In the genomic region with DNA sequence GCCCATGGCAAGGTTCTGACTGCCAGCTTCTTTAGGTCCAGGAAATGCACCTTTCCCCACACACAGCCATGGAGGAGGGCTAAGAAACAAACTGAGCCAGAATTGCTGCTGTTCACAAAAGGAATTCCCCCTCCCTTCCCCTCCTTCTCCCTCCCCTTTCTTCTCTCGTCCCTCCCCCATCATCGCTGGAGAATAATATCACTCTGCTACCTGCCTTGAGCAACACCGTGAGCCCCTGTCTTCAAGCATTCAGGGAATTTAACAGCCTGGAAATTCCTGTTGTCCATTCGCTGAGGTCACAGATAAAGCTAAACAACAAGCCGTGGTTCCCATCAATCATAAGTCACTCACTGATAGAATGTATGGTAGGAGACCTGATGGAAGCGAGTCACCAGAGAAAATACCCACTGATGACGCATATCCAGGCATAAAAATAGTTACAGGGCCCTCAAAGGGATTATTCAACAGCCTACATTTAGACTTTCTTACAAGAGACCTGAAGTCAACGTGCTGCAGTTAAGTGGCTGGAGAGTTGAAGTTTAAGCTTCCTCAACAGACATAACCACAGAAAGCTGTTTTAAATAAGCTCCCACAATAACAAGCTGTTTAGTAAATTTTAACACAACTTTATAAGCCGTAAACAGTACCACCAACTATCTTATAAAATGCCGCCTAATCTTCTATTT, we compare ENCODE assay signal across 8 cellular contexts. TPM values are rescaled to one million over a fixed set of nuclear protein-coding genes. Genes with fewer than 3 reads are reported as not detected.
DNase-seq lines count a peak whose midpoint lies in the region; ATAC-seq and TF ChIP-seq lines count a peak whose summit lies in the region.

No MANE protein-coding gene starts in this region.

- no peak for TF ChIP-seq POLR2A in lower leg skin (IDR thresholded peaks at IDR 0.05)

- peak overlapping the region; percentile 45 to 51 for H3K27ac ChIP-seq in left lung

- H3K4me3 ChIP-seq in left lung: peak overlapping the region; percentile 8 to 9
- H3K4me3 ChIP-seq in lower leg skin (ENCODE audit: low read depth, poor library complexity, severe bottlenecking): no peak overlapping the region

- DNase-seq in ELF-1 (ENCODE audit: low read depth, low spot score) (peak; percentile 85), HS-5 (ENCODE audit: low read depth) (peak; percentile 95), T-helper 22 cell (ENCODE audit: low read depth) (peak; percentile 65), cerebellum (ENCODE audit: low spot score) (peak; percentile 60), left lung (peak in 1 of 2 donors; percentile 28), lower leg skin (ENCODE audit: low spot score in 2 of 2) (no peak)
- peak; percentile 44 for DNase-seq in stimulated activated naive CD4-positive, alpha-beta T cell treated with Interleukin-2 at 50 U/mL for 16 hours (lab: John Stamatoyannopoulos, UW)

- 17 to 26% methylated on average over 10 of the region's 10 CpGs for WGBS in lower leg skin, 2 donors

- ATAC-seq in GM21515 (IDR thresholded peaks at IDR 0.05; ENCODE audit: unreplicated experiment): peak; percentile 67
- peak; percentile 93 for ATAC-seq in left lung

- no peaks in the 10 kb centered on the region for H3K27me3 ChIP-seq in left lung

- TF ChIP-seq CTCF in left lung (IDR thresholded peaks at IDR 0.05) (no peak), lower leg skin (IDR thresholded peaks at IDR 0.05) (no peak)

- intact Hi-C loops in left lung (cut with DNase I) (no loop called here), lower leg skin (cut with DNase I; ENCODE audit: low total_unique reads) (no loop called here)

- no peaks in the 10 kb centered on the region for H3K9me3 ChIP-seq in left lung

- H3K36me3 ChIP-seq in left lung: no peaks in the 10 kb centered on the region

- peaks cover 8 to 37% of the 10 kb centered on the region in 2 donors for H3K4me1 ChIP-seq in left lung

RNA-seq across cellular contexts. Expression of a gene that starts 59.7 kb away (rescaled TPM):
- 31.3 TPM for total RNA-seq in cerebellum
- total RNA-seq in left lung: 10 to 100 TPM; 14.1 to 16.6 TPM
- total RNA-seq in lower leg skin: 10 to 100 TPM; 17.2 to 49.4 (median 21.6) TPM

Comparison
In these comparisons a context has a peak if more than half of its experiments do, and no peak if none do; other contexts are left out.
1. DNase-seq: peak in ELF-1 (single experiment), HS-5 (single experiment), T-helper 22 cell (single experiment), cerebellum (single experiment) and stimulated activated naive CD4-positive, alpha-beta T cell treated with Interleukin-2 at 50 U/mL for 16 hours (single experiment); none in lower leg skin (0 of 2).